In the genomic region with DNA sequence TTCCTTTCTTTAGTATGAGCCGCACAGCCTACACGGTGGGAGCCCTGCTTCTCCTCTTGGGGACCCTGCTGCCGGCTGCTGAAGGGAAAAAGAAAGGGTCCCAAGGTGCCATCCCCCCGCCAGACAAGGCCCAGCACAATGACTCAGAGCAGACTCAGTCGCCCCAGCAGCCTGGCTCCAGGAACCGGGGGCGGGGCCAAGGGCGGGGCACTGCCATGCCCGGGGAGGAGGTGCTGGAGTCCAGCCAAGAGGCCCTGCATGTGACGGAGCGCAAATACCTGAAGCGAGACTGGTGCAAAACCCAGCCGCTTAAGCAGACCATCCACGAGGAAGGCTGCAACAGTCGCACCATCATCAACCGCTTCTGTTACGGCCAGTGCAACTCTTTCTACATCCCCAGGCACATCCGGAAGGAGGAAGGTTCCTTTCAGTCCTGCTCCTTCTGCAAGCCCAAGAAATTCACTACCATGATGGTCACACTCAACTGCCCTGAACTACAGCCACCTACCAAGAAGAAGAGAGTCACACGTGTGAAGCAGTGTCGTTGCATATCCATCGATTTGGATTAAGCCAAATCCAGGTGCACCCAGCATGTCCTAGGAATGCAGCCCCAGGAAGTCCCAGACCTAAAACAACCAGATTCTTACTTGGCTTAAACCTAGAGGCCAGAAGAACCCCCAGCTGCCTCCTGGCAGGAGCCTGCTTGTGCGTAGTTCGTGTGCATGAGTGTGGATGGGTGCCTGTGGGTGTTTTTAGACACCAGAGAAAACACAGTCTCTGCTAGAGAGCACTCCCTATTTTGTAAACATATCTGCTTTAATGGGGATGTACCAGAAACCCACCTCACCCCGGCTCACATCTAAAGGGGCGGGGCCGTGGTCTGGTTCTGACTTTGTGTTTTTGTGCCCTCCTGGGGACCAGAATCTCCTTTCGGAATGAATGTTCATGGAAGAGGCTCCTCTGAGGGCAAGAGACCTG, we compare ENCODE assay signal across 10 cellular contexts. TPM values are rescaled to one million over a fixed set of nuclear protein-coding genes. Genes with fewer than 3 reads are reported as not detected.
DNase-seq lines count a peak whose midpoint lies in the region; ATAC-seq and TF ChIP-seq lines count a peak whose summit lies in the region.
"Had no signal": no experiment of that assay in that cellular context is flagged by ENCODE, and none has a peak within 500 bp of the region (broad histone marks: within the 10 kb centered on the region; RNA-seq: fewer than 3 reads in every experiment).

No MANE protein-coding gene starts in this region.

- no peak overlapping the region for H2BK15ac ChIP-seq in mesenchymal stem cell (ENCODE audit: low read depth, poor library complexity, severe bottlenecking)

- H2BK12ac ChIP-seq in mesenchymal stem cell (ENCODE audit: low read length in 2 of 2), result no peak overlapping the region

- DNase-seq in Calu3, result peak; percentile 81
- peak; percentile 8 for DNase-seq in NCI-H1048 (lab: John Stamatoyannopoulos, UW)
- DNase-seq in choroid plexus epithelial cell (ENCODE audit: low read depth), result peak; percentile 31
- DNase-seq in mesenchymal stem cell, result no peak
- DNase-seq in CD1c-positive myeloid dendritic cell (ENCODE audit: extremely low spot score), result no peak
- no peak for DNase-seq in NCI-H524 (lab: John Stamatoyannopoulos, UW)
- no peak for DNase-seq in Kasumi-1 (lab: John Stamatoyannopoulos, UW)
- DNase-seq: anterior cingulate cortex, MM.1S had no signal

- no peak overlapping the region for H3K27ac Mint-ChIP-seq in Calu3 (ENCODE audit: unreplicated experiment)

- no peak overlapping the region for H3K4me2 ChIP-seq in mesenchymal stem cell (ENCODE audit: low read length, poor library complexity, severe bottlenecking)

- no peak overlapping the region for H2AFZ ChIP-seq in mesenchymal stem cell (ENCODE audit: low read depth, low read length)

- H3K27me3 ChIP-seq in mesenchymal stem cell (ENCODE audit: control insufficient read depth in 1 of 2, insufficient read depth in 1 of 2, low read length in 2 of 2), result no peaks in the 10 kb centered on the region

- peaks cover 5% of the 10 kb centered on the region for H3K79me1 ChIP-seq in mesenchymal stem cell (replicated peaks; ENCODE audit: low read length, poor library complexity, severe bottlenecking)

- peak overlapping the region; percentile 65 for H3K27ac ChIP-seq in mesenchymal stem cell (ENCODE audit: low read length, poor library complexity, severe bottlenecking)

- BruUV-seq in Calu3 (replicated peaks; lab: Mats Ljungman, UMichigan), result no TSS peak

- CTCF ChIA-PET in Calu3 (lab: Charles Lee), result no interaction called here

- no peaks in the 10 kb centered on the region for H3K36me3 Mint-ChIP-seq in Calu3 (ENCODE audit: insufficient read depth, unreplicated experiment)

- no peak for ATAC-seq in GM21723 (IDR thresholded peaks at IDR 0.05; ENCODE audit: unreplicated experiment)

- H4K8ac ChIP-seq in mesenchymal stem cell (ENCODE audit: low read length), result no peak overlapping the region

- H2BK120ac ChIP-seq in mesenchymal stem cell (ENCODE audit: low read depth, low read length), result no peak overlapping the region

- H3K36me3 ChIP-seq in mesenchymal stem cell (ENCODE audit: control insufficient read depth in 1 of 2, insufficient read depth in 2 of 2, low read depth in 1 of 2, low read length in 2 of 2), result peaks cover 0 to 31% of the 10 kb centered on the region in 2 experiments

- no peak overlapping the region for H2BK5ac ChIP-seq in mesenchymal stem cell (ENCODE audit: low read depth, low read length, poor library complexity, severe bottlenecking)

- peak overlapping the region; percentile 21 for H3K4me3 Mint-ChIP-seq in Calu3 (ENCODE audit: low read depth, unreplicated experiment)

- TF ChIP-seq CTCF in Calu3 (IDR thresholded peaks at IDR 0.05; ENCODE audit: unreplicated experiment), result no peak
- no peak for TF ChIP-seq CTCF in choroid plexus epithelial cell (conservative IDR thresholded peaks at IDR 0.05; ENCODE audit: low read depth, low read length)

- WGBS in mesenchymal stem cell, result 57% methylated on average over 25 of the region's 27 CpGs

- peaks cover 8% of the 10 kb centered on the region for H3K9me3 ChIP-seq in mesenchymal stem cell (ENCODE audit: control insufficient read depth, low read length)

- H3K4me1 Mint-ChIP-seq in Calu3 (ENCODE audit: low read depth, unreplicated experiment), result peaks cover 15% of the 10 kb centered on the region

- no peak overlapping the region for H3K23ac ChIP-seq in mesenchymal stem cell (ENCODE audit: low read length in 2 of 2)

- H3K9ac ChIP-seq in mesenchymal stem cell (ENCODE audit: low read length), result no peak overlapping the region

- intact Hi-C loops in Calu3 (cut with micrococcal nuclease; ENCODE audit: unreplicated experiment), result no loop called here

- H3K27me3 Mint-ChIP-seq in Calu3 (ENCODE audit: unreplicated experiment), result no peaks in the 10 kb centered on the region

- H3K4me1 ChIP-seq in mesenchymal stem cell (ENCODE audit: control insufficient read depth, insufficient read depth, low read depth, low read length), result peaks cover 8% of the 10 kb centered on the region

- peak overlapping the region in 1 of 2 experiments; percentile 25 for H3K18ac ChIP-seq in mesenchymal stem cell (ENCODE audit: low read depth in 1 of 2, low read length in 2 of 2)

- H3K14ac ChIP-seq in mesenchymal stem cell (ENCODE audit: low read length in 2 of 2), result no peak overlapping the region

- no peaks in the 10 kb centered on the region for H3K9me3 Mint-ChIP-seq in Calu3 (ENCODE audit: low read depth, unreplicated experiment)

- H2AK5ac ChIP-seq in mesenchymal stem cell (ENCODE audit: low read length, severe bottlenecking), result no peak overlapping the region

- H4K91ac ChIP-seq in mesenchymal stem cell (ENCODE audit: low read length), result no peak overlapping the region

- no peak overlapping the region for H3K4ac ChIP-seq in mesenchymal stem cell (ENCODE audit: low read depth in 1 of 2, low read length in 2 of 2)

- H3K4me3 ChIP-seq in choroid plexus epithelial cell (ENCODE audit: low read depth, low read length), result no peak overlapping the region
- no peak overlapping the region for H3K4me3 ChIP-seq in mesenchymal stem cell (ENCODE audit: insufficient read depth in 1 of 2, low read depth in 1 of 2, low read length in 2 of 2)

RNA-seq across cellular contexts. Expression of gene GREM1, which starts 13.2 kb away (rescaled TPM):
- total RNA-seq in Calu3 (2022), result not detected in 2 replicates
- 20.7 TPM for polyA plus RNA-seq in mesenchymal stem cell (2013, experiment 1 of 2)
- polyA plus RNA-seq in mesenchymal stem cell (2013, experiment 2 of 2), result 22.2 TPM

Comparison
In these comparisons a context has a peak if more than half of its experiments do, and no peak if none do; other contexts are left out.
1. DNase-seq: peak in Calu3 (single experiment), NCI-H1048 (single experiment) and choroid plexus epithelial cell (single experiment); none in mesenchymal stem cell (single experiment), CD1c-positive myeloid dendritic cell (single experiment), NCI-H524 (0 of 2) and Kasumi-1 (0 of 2).